In genomic region chr12:124005736-124006581, GRCh38 we compare ENCODE assay signal across 12 cellular contexts. TPM values are rescaled to one million over a fixed set of nuclear protein-coding genes. Genes with fewer than 3 reads are reported as not detected.
A peak's percentile ranks its signal among the peaks of the same experiment; 100 is the strongest.
DNase-seq lines count a peak whose midpoint lies in the region; ATAC-seq and TF ChIP-seq lines count a peak whose summit lies in the region.
"Had no signal": no experiment of that assay in that cellular context is flagged by ENCODE, and none has a peak within 500 bp of the region (broad histone marks: within the 10 kb centered on the region; RNA-seq: fewer than 3 reads in every experiment).

No MANE protein-coding gene starts in this region.

- H3K27me3 ChIP-seq in endodermal cell (ENCODE audit: control insufficient read depth, insufficient read depth, low read length, poor library complexity, severe bottlenecking): no peaks in the 10 kb centered on the region
- H3K27me3 ChIP-seq in aorta (ENCODE audit: control insufficient read depth in 1 of 2, insufficient read depth in 2 of 2, low read length in 1 of 2): no peaks in the 10 kb centered on the region
- H3K27me3 ChIP-seq: heart right ventricle had no signal

- H3K4me3 Mint-ChIP-seq in endodermal cell: no peak overlapping the region

- H3K9me3 ChIP-seq in endodermal cell (ENCODE audit: control insufficient read depth, low read length) (no peaks in the 10 kb centered on the region), aorta (ENCODE audit: control insufficient read depth, low read length) (no peaks in the 10 kb centered on the region)
- H3K9me3 ChIP-seq: heart right ventricle had no signal

- intact Hi-C loops in aorta (cut with DNase I): no loop called here

- DNase-seq in Ammon's horn (ENCODE audit: low spot score): peak; percentile 65
- DNase-seq in NCI-H82 treated with DMSO at 0.1 percent for 48 hours (lab: John Stamatoyannopoulos, UW; ENCODE audit: unreplicated experiment): peak; percentile 97
- no peak for DNase-seq in endodermal cell
- DNase-seq in NCI-H2196 treated with DMSO at 0.1 percent for 48 hours (lab: John Stamatoyannopoulos, UW; ENCODE audit: unreplicated experiment): no peak
- DNase-seq in NCI-H128 (lab: John Stamatoyannopoulos, UW; ENCODE audit: unreplicated experiment): no peak
- DNase-seq in aorta: no peak
- DNase-seq: heart right ventricle, NCI-H1048 had no signal

- H3K27ac Mint-ChIP-seq in endodermal cell: no peak overlapping the region

- H3K4me3 ChIP-seq in endodermal cell (ENCODE audit: low read length) (no peak overlapping the region), aorta (ENCODE audit: low read length in 2 of 2) (no peak overlapping the region)
- H3K4me3 ChIP-seq: heart right ventricle had no signal

- no peak for TF ChIP-seq CTCF in endodermal cell (conservative IDR thresholded peaks at IDR 0.05)

- H3K27ac ChIP-seq in endodermal cell (ENCODE audit: low read depth, low read length) (peak overlapping the region; percentile 59), aorta (ENCODE audit: low read depth in 1 of 2, low read length in 2 of 2) (no peak overlapping the region)
- H3K27ac ChIP-seq: C4-2B, heart right ventricle had no signal

- peaks cover 62% of the 10 kb centered on the region for H3K36me3 ChIP-seq in endodermal cell (ENCODE audit: control insufficient read depth, insufficient read depth, low read length)
- peaks cover 0 to 5% of the 10 kb centered on the region in 2 donors for H3K36me3 ChIP-seq in aorta (ENCODE audit: control insufficient read depth in 1 of 2, insufficient read depth in 2 of 2, low read length in 1 of 2)

- no peaks in the 10 kb centered on the region for H3K9me3 Mint-ChIP-seq in endodermal cell

- H3K4me1 Mint-ChIP-seq in endodermal cell: peaks cover 10% of the 10 kb centered on the region

- H3K4me1 ChIP-seq in endodermal cell (ENCODE audit: control insufficient read depth, insufficient read depth, low read length): peaks cover 4% of the 10 kb centered on the region
- H3K4me1 ChIP-seq in aorta (ENCODE audit: control insufficient read depth in 1 of 2, insufficient read depth in 2 of 2, low read length in 2 of 2): no peaks in the 10 kb centered on the region

- H3K9ac ChIP-seq in endodermal cell (ENCODE audit: extremely low read depth, low read length, poor library complexity, severe bottlenecking): no peak overlapping the region

- ATAC-seq in GM18517 (IDR thresholded peaks at IDR 0.05; ENCODE audit: unreplicated experiment) (peak; percentile 42), HG03139 (IDR thresholded peaks at IDR 0.05; ENCODE audit: unreplicated experiment) (no peak), aorta (ENCODE audit: low FRiP score) (no peak)
- ATAC-seq: heart right ventricle, Panc1 had no signal

- peaks cover 25% of the 10 kb centered on the region for H3K36me3 Mint-ChIP-seq in endodermal cell (ENCODE audit: low read depth)

- 94% methylated on average over 15 of the region's 15 CpGs for WGBS in endodermal cell (ENCODE audit: insufficient coverage in 1 of 2, insufficient read length in 1 of 2), 2 experiments
- 87% methylated on average over 15 of the region's 15 CpGs for WGBS in aorta, 2 donors

- H3K27me3 Mint-ChIP-seq in endodermal cell (ENCODE audit: insufficient read depth): no peaks in the 10 kb centered on the region

RNA-seq across cellular contexts. Expression of gene ZNF664, which starts 32.9 kb away (rescaled TPM):
- total RNA-seq in endodermal cell (100 to 1,000 TPM; 131 to 139 TPM), aorta (10 to 100 TPM; 57.7 to 59.3 TPM)
- 140 TPM for polyA plus RNA-seq in endodermal cell (2013, experiment 1 of 2)
- 134 TPM for polyA plus RNA-seq in endodermal cell (2013, experiment 2 of 2)
- 10 to 100 TPM; 36.1 to 68.2 TPM for polyA plus RNA-seq in aorta

RNA-seq across cellular contexts. Expression of gene CCDC92, which starts 33.3 kb away (rescaled TPM):
- total RNA-seq in endodermal cell: 10 to 100 TPM; 37.9 to 45.1 TPM
- polyA plus RNA-seq in endodermal cell (2013, experiment 1 of 2): 29.7 TPM
- 28.1 TPM for polyA plus RNA-seq in endodermal cell (2013, experiment 2 of 2)
- total RNA-seq in aorta: 10 to 100 TPM; 46.3 to 70.8 TPM
- polyA plus RNA-seq in aorta: 10 to 100 TPM; 52.6 to 66.3 TPM

Comparison
In these comparisons a context has a peak if more than half of its experiments do, and no peak if none do; other contexts are left out.
1. DNase-seq: peak in Ammon's horn (single experiment) and NCI-H82 treated with DMSO at 0.1 percent for 48 hours (single experiment); none in endodermal cell (single experiment), NCI-H2196 treated with DMSO at 0.1 percent for 48 hours (single experiment), NCI-H128 (single experiment) and aorta (0 of 2).